ENCODE assay signal across 1 cellular context in the genomic region with DNA sequence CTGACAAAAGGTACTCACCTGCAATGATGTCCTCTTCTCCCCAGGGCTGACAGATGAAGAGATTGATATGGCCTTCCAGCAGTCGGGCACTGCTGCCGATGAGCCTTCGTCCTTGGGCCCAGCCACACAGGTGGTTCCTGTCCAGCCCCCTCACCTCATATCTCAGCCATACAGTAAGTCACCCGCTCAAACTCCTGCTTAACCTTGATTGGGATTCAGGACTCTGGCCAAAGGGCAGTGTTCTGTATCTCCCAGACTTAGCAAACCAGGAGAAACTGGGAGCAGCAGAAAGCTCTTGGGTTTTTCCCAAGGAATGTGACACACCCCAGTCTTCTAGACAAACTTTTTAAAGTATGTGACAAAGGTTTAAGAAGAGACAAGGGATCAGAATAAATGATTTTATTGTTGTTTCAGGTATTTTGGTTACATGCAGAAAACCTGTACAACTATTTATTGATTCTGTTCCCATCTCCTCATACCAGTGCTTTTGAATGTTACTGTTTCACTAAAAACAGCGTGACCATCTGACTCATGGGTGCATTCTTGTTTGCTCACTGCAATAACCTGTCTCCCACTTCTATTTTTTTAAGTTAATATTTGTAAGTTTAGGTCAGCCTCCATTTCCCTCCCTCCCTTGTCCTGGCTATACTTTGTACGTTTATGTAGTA.
TF ChIP-seq lines count a peak whose summit lies in the region.

No MANE protein-coding gene starts in this region.

TF ChIP-seq in HepG2, 621 proteins besides CTCF, POLR2A, EP300 and RAD21 (continued from another document):
- TF ChIP-seq SOX13 (IDR thresholded peaks at IDR 0.05), result no peak
- TF ChIP-seq SOX13 (CRISPR knock-in tag; conservative IDR thresholded peaks at IDR 0.05 in 1 of 2, IDR thresholded peaks at IDR 0.05 in 1 of 2), result peak in 1 of 2 experiments; percentile 41; a peak in 2 of 4 replicates
- peak; percentile 11; the same call in 1 of the 2 replicates for TF ChIP-seq FOXO1 (CRISPR knock-in tag; IDR thresholded peaks at IDR 0.05)
- TF ChIP-seq ZNF644 (CRISPR knock-in tag; IDR thresholded peaks at IDR 0.05; ENCODE audit: low read depth), result 0 out of 2 replicates have a peak, but pooled peaks have one; percentile 13
- TF ChIP-seq RFXAP (CRISPR knock-in tag; IDR thresholded peaks at IDR 0.05; ENCODE audit: borderline replicate concordance), result 0 out of 2 replicates have a peak, but pooled peaks have one; percentile 49
- peak; percentile 48; the same call in 1 of the 2 replicates for TF ChIP-seq YEATS4 (CRISPR knock-in tag; IDR thresholded peaks at IDR 0.05; ENCODE audit: borderline replicate concordance)
- TF ChIP-seq GLI4 (CRISPR knock-in tag; IDR thresholded peaks at IDR 0.05; ENCODE audit: borderline replicate concordance), result no peak
- TF ChIP-seq SOX5 (CRISPR knock-in tag; IDR thresholded peaks at IDR 0.05; ENCODE audit: borderline replicate concordance), result peak; percentile 59; the same call in 1 of the 2 replicates
- peak; percentile 5; the same call in 1 of the 2 replicates for TF ChIP-seq STAG1 (CRISPR knock-in tag; IDR thresholded peaks at IDR 0.05)
- peak; percentile 39; the same call in 1 of the 2 replicates for TF ChIP-seq IKZF5 (CRISPR knock-in tag; IDR thresholded peaks at IDR 0.05)
- TF ChIP-seq ZBTB20 (CRISPR knock-in tag; IDR thresholded peaks at IDR 0.05; ENCODE audit: borderline replicate concordance, low read depth), result peak; percentile 82; the same call in 1 of the 2 replicates
